ENCODE assay signal across 32 cellular contexts in the genomic region with DNA sequence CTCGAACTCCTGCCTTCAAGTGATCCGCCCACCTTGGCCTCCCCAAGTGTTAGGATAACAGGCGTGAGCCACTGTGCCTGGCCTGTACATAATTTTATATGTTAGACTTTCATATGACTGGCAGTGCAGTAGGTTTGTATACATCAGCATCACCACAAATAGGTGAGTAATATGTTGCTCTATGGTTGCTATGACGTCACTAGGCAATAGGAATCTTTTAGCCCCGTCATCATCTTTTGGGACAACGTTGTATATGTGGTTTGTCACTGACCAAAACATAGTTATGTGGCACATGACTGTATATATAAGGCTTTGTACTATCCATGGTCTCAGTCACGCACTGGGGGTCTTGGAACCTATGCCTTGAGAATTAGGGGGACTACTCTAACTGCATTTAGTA.
"Had no signal": no experiment of that assay in that cellular context is flagged by ENCODE, and none has a peak within 500 bp of the region (broad histone marks: within the 10 kb centered on the region; RNA-seq: fewer than 3 reads in every experiment).

No MANE protein-coding gene starts in this region.

- H3K9ac ChIP-seq: parathyroid adenoma had no signal

- ATAC-seq: heart right ventricle; left cardiac atrium; left lung; mucosa of descending colon; natural killer cell treated with Interleukin-12 subunit alpha and Interleukin-12 subunit beta and Interleukin-15 and Interleukin-18, amount 100 ng/mL, for 72 hours; sciatic nerve; stimulated activated naive B cell treated with anti-CD40 and anti-IgM and Interleukin-4, amounts not matched to agents 10 μg/mL and 1 μg/mL and 100 μg/mL, for 72 hours; upper lobe of right lung had no signal

- H3K36me3 ChIP-seq: esophagus muscularis mucosa, heart right ventricle, left lung, neutrophil, suprapubic skin, transverse colon, upper lobe of right lung, uterus had no signal

- FAIRE-seq: endothelial cell of umbilical vein, islet of Langerhans had no signal

- H3K79me2 ChIP-seq: parathyroid adenoma had no signal

- H3K27ac Mint-ChIP-seq: mesothelial cell of epicardium; natural killer cell treated with Interleukin-12 subunit alpha and Interleukin-12 subunit beta and Interleukin-15 and Interleukin-18, amount 100 ng/mL, for 72 hours; progenitor cell of endocrine pancreas; stimulated activated naive B cell treated with anti-CD40 and anti-IgM and Interleukin-4, amounts not matched to agents 10 μg/mL and 1 μg/mL and 100 μg/mL, for 72 hours; stimulated activated naive CD8-positive, alpha-beta T cell treated with anti-CD3 and anti-CD28 coated beads, Interleukin-15, Interleukin-2, amounts not matched to agents 100 ng/mL and 50 ng/mL, for 24 hours had no signal

- H3K4me2 ChIP-seq: smooth muscle cell had no signal

- H3K4me3 Mint-ChIP-seq: mesothelial cell of epicardium; naive B cell; natural killer cell treated with Interleukin-12 subunit alpha and Interleukin-12 subunit beta and Interleukin-15 and Interleukin-18, amount 100 ng/mL, for 72 hours; neural crest cell; stimulated activated naive B cell treated with anti-CD40 and anti-IgM and Interleukin-4, amounts not matched to agents 10 μg/mL and 1 μg/mL and 100 μg/mL, for 72 hours; stimulated activated naive CD8-positive, alpha-beta T cell treated with anti-CD3 and anti-CD28 coated beads, Interleukin-15, Interleukin-2, amounts not matched to agents 100 ng/mL and 50 ng/mL, for 24 hours had no signal

- H3K27me3 Mint-ChIP-seq: progenitor cell of endocrine pancreas had no signal

- H3K27me3 ChIP-seq: esophagus muscularis mucosa, heart right ventricle, left lung, neutrophil, suprapubic skin, transverse colon, upper lobe of right lung, uterus had no signal

- H3K4me1 Mint-ChIP-seq: naive B cell; neural crest cell; stimulated activated naive B cell treated with anti-CD40 and anti-IgM and Interleukin-4, amounts not matched to agents 10 μg/mL and 1 μg/mL and 100 μg/mL, for 72 hours had no signal

- H3K4me1 ChIP-seq: esophagus muscularis mucosa, heart right ventricle, left lung, parathyroid adenoma, suprapubic skin, transverse colon, upper lobe of right lung, uterus had no signal

- H3K27ac ChIP-seq: coronary artery, esophagus muscularis mucosa, heart right ventricle, left lung, neutrophil, parathyroid adenoma, suprapubic skin, transverse colon, upper lobe of right lung, uterus had no signal

- H2AFZ ChIP-seq: parathyroid adenoma had no signal

- DNase-seq: dermis blood vessel endothelial cell; effector memory CD4-positive, alpha-beta T cell; foreskin melanocyte; glutamatergic neuron; heart right ventricle; hippocampal formation; left cardiac atrium; left lung; mesenchymal stem cell; mucosa of descending colon; naive B cell; stimulated activated CD4-positive, alpha-beta T cell treated with anti-CD3 and anti-CD28 coated beads, Interleukin-12 subunit alpha, Interleukin-12 subunit beta, amount 100 ng/mL, for 4 hours; stimulated activated CD4-positive, alpha-beta T cell treated with anti-CD3 and anti-CD28 coated beads, Interleukin-1b, Interleukin-23, amount 100 ng/mL, for 48 hours; stimulated activated CD4-positive, alpha-beta T cell treated with anti-CD3 and anti-CD28 coated beads, Interleukin-4, amount 100 ng/mL, for 24 hours; stimulated activated naive B cell treated with anti-CD40 and anti-IgM and Interleukin-4, amounts not matched to agents 10 μg/mL and 1 μg/mL and 100 μg/mL, for 72 hours; transverse colon; upper lobe of right lung; uterus had no signal

- H3K4me3 ChIP-seq: coronary artery, esophagus muscularis mucosa, heart right ventricle, left lung, mucosa of descending colon, smooth muscle cell, suprapubic skin, transverse colon, upper lobe of right lung, uterus had no signal

- H3K9me3 ChIP-seq: neutrophil, suprapubic skin, transverse colon, upper lobe of right lung, uterus had no signal
